In genomic region chr1:202565890-202566289, GRCh38 we compare ENCODE assay signal across 9 cellular contexts.
A peak's percentile ranks its signal among the peaks of the same experiment; 100 is the strongest.
DNase-seq lines count a peak whose midpoint lies in the region; ATAC-seq and TF ChIP-seq lines count a peak whose summit lies in the region.
"Had no signal": no experiment of that assay in that cellular context is flagged by ENCODE, and none has a peak within 500 bp of the region (broad histone marks: within the 10 kb centered on the region; RNA-seq: fewer than 3 reads in every experiment).

No MANE protein-coding gene starts in this region.

- no peaks in the 10 kb centered on the region for H3K27me3 Mint-ChIP-seq in mesothelial cell of epicardium (ENCODE audit: low read depth)
- no peaks in the 10 kb centered on the region for H3K27me3 Mint-ChIP-seq in activated T-cell treated with anti-CD3 and anti-CD28 coated beads, Interleukin-2, amount 50 U/mL, for 4 hours (ENCODE audit: low read depth)

- no peak overlapping the region for H3K4me3 Mint-ChIP-seq in mesothelial cell of epicardium
- no peak overlapping the region for H3K4me3 Mint-ChIP-seq in activated T-cell treated with anti-CD3 and anti-CD28 coated beads, Interleukin-2, amount 50 U/mL, for 4 hours

- TF ChIP-seq CTCF in GM12873 (IDR thresholded peaks at IDR 0.05; ENCODE audit: insufficient read depth, low read depth, low read length, missing control alignments) (peak; percentile 15), mesothelial cell of epicardium (IDR thresholded peaks at IDR 0.05; ENCODE audit: unreplicated experiment) (no peak), body of pancreas (IDR thresholded peaks at IDR 0.05) (no peak)

- H3K4me1 Mint-ChIP-seq in mesothelial cell of epicardium, result peaks cover 56% of the 10 kb centered on the region
- peaks cover 4% of the 10 kb centered on the region for H3K4me1 Mint-ChIP-seq in activated T-cell treated with anti-CD3 and anti-CD28 coated beads, Interleukin-2, amount 50 U/mL, for 4 hours (ENCODE audit: low read depth)

- peak overlapping the region; percentile 71 for H3K27ac Mint-ChIP-seq in mesothelial cell of epicardium

- peaks cover 0 to 4% of the 10 kb centered on the region in 2 donors for H3K36me3 ChIP-seq in body of pancreas (replicated peaks in 1 of 2; ENCODE audit: insufficient read depth in 1 of 2, low read depth in 2 of 2)
- peaks cover 7% of the 10 kb centered on the region for H3K36me3 ChIP-seq in MG63

- H3K27ac ChIP-seq in body of pancreas, result no peak overlapping the region

- DNase-seq in mesothelial cell of epicardium (ENCODE audit: low spot score in 2 of 2, unreplicated experiment in 2 of 2), result no peak
- no peak for DNase-seq in body of pancreas
- no peak for DNase-seq in left colon
- DNase-seq in MG63, result no peak
- no peak for DNase-seq in activated T-cell treated with anti-CD3 and anti-CD28 coated beads, Interleukin-2, amount 50 U/mL, for 4 hours
- DNase-seq: aorta had no signal

- H3K36me3 Mint-ChIP-seq in mesothelial cell of epicardium, result peaks cover 4% of the 10 kb centered on the region
- H3K36me3 Mint-ChIP-seq in activated T-cell treated with anti-CD3 and anti-CD28 coated beads, Interleukin-2, amount 50 U/mL, for 4 hours (ENCODE audit: insufficient read depth), result peaks cover 24% of the 10 kb centered on the region

- TF ChIP-seq POLR2A in body of pancreas (IDR thresholded peaks at IDR 0.05), result no peak

- H3K4me3 ChIP-seq in body of pancreas (no peak overlapping the region), MG63 (no peak overlapping the region)

- WGBS in body of pancreas, 2 donors, result 94 to 97% methylated on average over 2 of the region's 2 CpGs

- intact Hi-C loops in body of pancreas (cut with DNase I), result no loop called here
- intact Hi-C loops in left colon (cut with DNase I, micrococcal nuclease), result no loop called here

- H3K9me3 ChIP-seq in body of pancreas (no peaks in the 10 kb centered on the region), MG63 (no peaks in the 10 kb centered on the region)

- H3K9me3 Mint-ChIP-seq in mesothelial cell of epicardium, result no peaks in the 10 kb centered on the region
- no peaks in the 10 kb centered on the region for H3K9me3 Mint-ChIP-seq in activated T-cell treated with anti-CD3 and anti-CD28 coated beads, Interleukin-2, amount 50 U/mL, for 4 hours

- no peaks in the 10 kb centered on the region for H3K4me1 ChIP-seq in body of pancreas

- H3K27me3 ChIP-seq in body of pancreas (no peaks in the 10 kb centered on the region), MG63 (no peaks in the 10 kb centered on the region)

- ATAC-seq in GM21447 (IDR thresholded peaks at IDR 0.05; ENCODE audit: unreplicated experiment), result peak; percentile 91
- ATAC-seq in HG03575 (IDR thresholded peaks at IDR 0.05; ENCODE audit: extremely low read depth, insufficient number of reproducible peaks, low FRiP score, unreplicated experiment), result peak; percentile 59
- ATAC-seq in body of pancreas, result no peak
- no peak for ATAC-seq in left colon
- ATAC-seq in activated T-cell treated with anti-CD3 and anti-CD28 coated beads, Interleukin-2, amount 50 U/mL, for 4 hours, result no peak

Comparison
In these comparisons a context has a peak if more than half of its experiments do, and no peak if none do; other contexts are left out.
1. ATAC-seq: peak in GM21447 (single experiment) and HG03575 (single experiment); none in body of pancreas (single experiment), left colon (single experiment) and activated T-cell treated with anti-CD3 and anti-CD28 coated beads, Interleukin-2, amount 50 U/mL, for 4 hours (0 of 2).